1 cellular context compared by ENCODE assay signal in genomic region chr19:19406878-19407639, GRCh38.
TF ChIP-seq lines count a peak whose summit lies in the region.

No MANE protein-coding gene starts in this region.

TF ChIP-seq in GM12878, 131 proteins besides CTCF, POLR2A, EP300 and RAD21 (continued from another document):
- TF ChIP-seq KDM1A (IDR thresholded peaks at IDR 0.05; ENCODE audit: borderline replicate concordance) (no peak), RBBP5 (conservative IDR thresholded peaks at IDR 0.05) (no peak), ATF3 (IDR thresholded peaks at IDR 0.05; ENCODE audit: borderline replicate concordance, extremely low read depth, low read depth, low read length) (no peak), PAX5 (IDR thresholded peaks at IDR 0.05; ENCODE audit: borderline replicate concordance, low read depth, low read length) (no peak), BHLHE40 (IDR thresholded peaks at IDR 0.05; ENCODE audit: borderline replicate concordance in 1 of 2, low read depth in 2 of 2, low read length in 1 of 2) (0 out of 4 replicates have a peak, but pooled peaks of 1 of the 2 experiments have one; percentile 15), FOS (IDR thresholded peaks at IDR 0.05; ENCODE audit: borderline replicate concordance, extremely low read depth, insufficient read length) (no peak), POLR2AphosphoS5 (IDR thresholded peaks at IDR 0.05; ENCODE audit: low read length) (0 out of 2 replicates have a peak, but pooled peaks have one; percentile 34), WRNIP1 (IDR thresholded peaks at IDR 0.05; ENCODE audit: borderline replicate concordance, low read depth, low read length) (no peak), DPF2 (IDR thresholded peaks at IDR 0.05) (peak; percentile 52; the same call in 1 of the 2 replicates), RAD51 (IDR thresholded peaks at IDR 0.05) (no peak), NBN (IDR thresholded peaks at IDR 0.05) (peak; percentile 47; the same call in 1 of the 2 replicates), BCL3 (IDR thresholded peaks at IDR 0.05; ENCODE audit: borderline replicate concordance, insufficient read depth, low read depth, low read length, poor library complexity, severe bottlenecking) (no peak), ZNF207 (IDR thresholded peaks at IDR 0.05; ENCODE audit: borderline replicate concordance) (no peak), ASH2L (IDR thresholded peaks at IDR 0.05; ENCODE audit: borderline replicate concordance, low read depth) (no peak), EED (IDR thresholded peaks at IDR 0.05; ENCODE audit: low read depth) (no peak)
